In genomic region chr11:72607101-72607468, GRCh38 we compare ENCODE assay signal across 24 cellular contexts.
DNase-seq lines count a peak whose midpoint lies in the region; ATAC-seq and TF ChIP-seq lines count a peak whose summit lies in the region.
"Had no signal": no experiment of that assay in that cellular context is flagged by ENCODE, and none has a peak within 500 bp of the region (broad histone marks: within the 10 kb centered on the region; RNA-seq: fewer than 3 reads in every experiment).

No MANE protein-coding gene starts in this region.

- no peaks in the 10 kb centered on the region for H3K9me3 ChIP-seq in heart right ventricle
- H3K9me3 ChIP-seq in adrenal gland (replicated peaks in 1 of 3): no peaks in the 10 kb centered on the region
- H3K9me3 ChIP-seq in neuronal stem cell (replicated peaks in 1 of 2; ENCODE audit: control insufficient read depth in 2 of 2, insufficient read depth in 1 of 2, low read depth in 1 of 2, low read length in 2 of 2): no peaks in the 10 kb centered on the region
- H3K9me3 ChIP-seq: ascending aorta, esophagus muscularis mucosa, right lobe of liver had no signal

- no peak overlapping the region for H4K91ac ChIP-seq in neuronal stem cell (ENCODE audit: low read depth, low read length, poor library complexity)

- peaks cover 0 to 22% (median 0%) of the 10 kb centered on the region in 9 donors for H3K36me3 ChIP-seq in heart right ventricle
- H3K36me3 ChIP-seq in adrenal gland (replicated peaks in 1 of 2): no peaks in the 10 kb centered on the region
- H3K36me3 ChIP-seq in neuronal stem cell (replicated peaks in 1 of 2; ENCODE audit: control insufficient read depth in 2 of 2, insufficient read depth in 2 of 2, low read length in 2 of 2): no peaks in the 10 kb centered on the region
- H3K36me3 ChIP-seq: ascending aorta, cardiac muscle cell, right lobe of liver had no signal

- intact Hi-C loops in heart right ventricle (cut with DNase I): no loop called here
- intact Hi-C loops in cardiac septum (cut with DNase I): no loop called here
- intact Hi-C loops in adrenal gland (cut with DNase I): no loop called here

- no peak for DNase-seq in heart right ventricle
- no peak for DNase-seq in cardiac septum (ENCODE audit: low spot score)
- DNase-seq in adrenal gland: peak in 1 of 7 donors; percentile 36
- DNase-seq in neuronal stem cell (ENCODE audit: low spot score): no peak
- no peak for DNase-seq in cerebellum (ENCODE audit: low spot score)
- DNase-seq in OCI-M1 (lab: John Stamatoyannopoulos, UW): no peak
- DNase-seq: activated CD4-positive, alpha-beta T cell treated with anti-CD3 and anti-CD28 coated beads, Interleukin-2, amount 50 U/mL, for 48 hours; activated CD4-positive, CD25-positive, alpha-beta regulatory T cell treated with anti-CD3 and anti-CD28 coated beads, Interleukin-2, amount 50 U/mL, for 72 hours; CD8-positive, alpha-beta memory T cell; DMS 273 treated with DMSO at 0.1 percent for 48 hours; foreskin fibroblast; midbrain; naive thymus-derived CD4-positive, alpha-beta T cell; NCI-H2029; NCI-H524; PC-9; right lobe of liver; stimulated activated CD4-positive, alpha-beta T cell treated with anti-CD3 and anti-CD28 coated beads, Interleukin-4, amount 100 ng/mL, for 24 hours; T-helper 17 cell had no signal

- H3K27me3 ChIP-seq in heart right ventricle (peaks cover 0 to 42% (median 0%) of the 10 kb centered on the region in 7 donors), adrenal gland (no peaks in the 10 kb centered on the region), neuronal stem cell (ENCODE audit: control insufficient read depth in 3 of 3, insufficient read depth in 3 of 3, low read depth in 1 of 3, low read length in 3 of 3) (peaks cover 0 to 68% (median 0%) of the 10 kb centered on the region in 3 experiments)
- H3K27me3 ChIP-seq: ascending aorta, esophagus muscularis mucosa, right lobe of liver had no signal

- H2BK5ac ChIP-seq in neuronal stem cell (ENCODE audit: low read length): no peak overlapping the region

- H3K18ac ChIP-seq in neuronal stem cell (ENCODE audit: low read length): peak overlapping the region; percentile 56

- 70 to 73% methylated on average over 7 of the region's 7 CpGs for WGBS in heart right ventricle, 2 donors
- WGBS in adrenal gland, 4 donors: 22 to 62% (median 38%) methylated on average over 4 to 7 of the region's 7 CpGs
- WGBS in neuronal stem cell (ENCODE audit: extremely low coverage in 2 of 2, insufficient read length in 2 of 2, insufficient replicate concordance in 1 of 2), 2 donors: no CpG with 5 or more reads among the region's 7 CpGs

- H2BK15ac ChIP-seq in neuronal stem cell (ENCODE audit: low read length): peak overlapping the region; percentile 10

- no peak for TF ChIP-seq POLR2A in adrenal gland (IDR thresholded peaks at IDR 0.05)

- no peak overlapping the region for H4K8ac ChIP-seq in neuronal stem cell (ENCODE audit: low read depth, low read length)

- H2AFZ ChIP-seq in neuronal stem cell (ENCODE audit: low read length): no peak overlapping the region
- H2AFZ ChIP-seq: PC-9 had no signal

- TF ChIP-seq CTCF in heart right ventricle (IDR thresholded peaks at IDR 0.05) (no peak), adrenal gland (IDR thresholded peaks at IDR 0.05) (no peak)

- peak overlapping the region; percentile 47 for H3K23ac ChIP-seq in neuronal stem cell (ENCODE audit: low read depth, low read length, poor library complexity)

- ATAC-seq in heart right ventricle: peak in 5 of 8 donors; percentile 20 to 51 (median 34)
- no peak for ATAC-seq in HG02884 (IDR thresholded peaks at IDR 0.05; ENCODE audit: unreplicated experiment)
- ATAC-seq: naive thymus-derived CD4-positive, alpha-beta T cell; SK-N-SH treated with all-trans-retinoic acid at 6 μM for 48 hours; T-helper 17 cell had no signal

- H3K4me2 ChIP-seq in neuronal stem cell (ENCODE audit: insufficient read depth, low read length, poor library complexity, severe bottlenecking): no peak overlapping the region
- H3K4me2 ChIP-seq: PC-9 had no signal

- no peak overlapping the region for H3K4ac ChIP-seq in neuronal stem cell (ENCODE audit: low read length)

- no peaks in the 10 kb centered on the region for H3K79me1 ChIP-seq in neuronal stem cell (ENCODE audit: low read depth, low read length)

- H2AK5ac ChIP-seq in neuronal stem cell (ENCODE audit: low read depth, low read length): no peak overlapping the region

- H3K9ac ChIP-seq in neuronal stem cell (ENCODE audit: low read depth, low read length, poor library complexity): peak overlapping the region; percentile 24

- H3K4me1 ChIP-seq in heart right ventricle (peaks cover 4 to 42% (median 29%) of the 10 kb centered on the region in 9 donors), adrenal gland (replicated peaks in 1 of 2) (peaks cover 28 to 58% of the 10 kb centered on the region in 2 donors), neuronal stem cell (ENCODE audit: control insufficient read depth in 2 of 2, insufficient read depth in 1 of 2, low read depth in 1 of 2, low read length in 2 of 2) (peaks cover 0 to 5% of the 10 kb centered on the region in 2 donors)
- H3K4me1 ChIP-seq: right lobe of liver had no signal

- H2BK120ac ChIP-seq in neuronal stem cell (ENCODE audit: low read depth, low read length): no peak overlapping the region

- H3K27ac ChIP-seq in heart right ventricle: peak overlapping the region in 7 of 10 donors; percentile 32 to 77 (median 72)
- H3K27ac ChIP-seq in adrenal gland: peak overlapping the region in 4 of 5 donors; percentile 30 to 86 (median 59)
- no peak overlapping the region for H3K27ac ChIP-seq in neuronal stem cell (replicated peaks; ENCODE audit: low read length)
- H3K27ac ChIP-seq: ascending aorta, cardiac muscle cell, PC-9, right lobe of liver had no signal

- H3K4me3 ChIP-seq in heart right ventricle (peak overlapping the region in 2 of 10 donors; percentile 17 to 19), adrenal gland (peak overlapping the region in 1 of 4 donors; percentile 13), neuronal stem cell (ENCODE audit: low read length in 2 of 2) (no peak overlapping the region)
- H3K4me3 ChIP-seq: ascending aorta, cardiac muscle cell, esophagus muscularis mucosa, PC-9, right lobe of liver had no signal

- no peak overlapping the region for H3K14ac ChIP-seq in neuronal stem cell (ENCODE audit: low read length)

- no peak overlapping the region for H2BK12ac ChIP-seq in neuronal stem cell (ENCODE audit: low read length)
